8 cellular contexts compared by ENCODE assay signal in the genomic region with DNA sequence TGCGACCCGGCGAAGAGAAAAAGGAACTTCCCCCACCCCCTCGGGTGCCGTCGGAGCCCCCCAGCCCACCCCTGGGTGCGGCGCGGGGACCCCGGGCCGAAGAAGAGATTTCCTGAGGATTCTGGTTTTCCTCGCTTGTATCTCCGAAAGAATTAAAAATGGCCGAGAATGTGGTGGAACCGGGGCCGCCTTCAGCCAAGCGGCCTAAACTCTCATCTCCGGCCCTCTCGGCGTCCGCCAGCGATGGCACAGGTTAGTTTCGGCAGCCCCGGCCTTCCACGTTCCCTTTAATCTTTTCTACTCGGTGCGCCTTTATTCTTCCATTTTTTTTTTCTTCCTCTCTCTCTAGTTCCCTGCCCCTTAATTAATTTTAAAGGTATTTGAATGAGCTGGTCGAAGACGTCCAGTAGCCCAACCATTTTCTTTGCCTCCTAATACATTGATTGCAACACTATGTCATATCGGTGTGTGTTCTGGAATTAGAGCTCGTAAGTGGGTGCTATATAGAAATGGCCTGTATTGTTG. TPM values are rescaled to one million over a fixed set of nuclear protein-coding genes. Genes with fewer than 3 reads are reported as not detected.
DNase-seq lines count a peak whose midpoint lies in the region; ATAC-seq and TF ChIP-seq lines count a peak whose summit lies in the region.

No MANE protein-coding gene starts in this region.

- H3K36me3 ChIP-seq in gastrocnemius medialis = no peaks in the 10 kb centered on the region

- in situ Hi-C loops in gastrocnemius medialis (cut with MboI; ENCODE audit: low sequenced_read_pairs in 4 of 4) = no loop called here

- ATAC-seq in gastrocnemius medialis = no peak
- no peak for ATAC-seq in GM19328 (IDR thresholded peaks at IDR 0.05; ENCODE audit: unreplicated experiment)

- H3K4me1 ChIP-seq in gastrocnemius medialis = peaks cover 36 to 51% of the 10 kb centered on the region in 2 donors

- intact Hi-C loops in gastrocnemius medialis (cut with DNase I; ENCODE audit: low total_unique reads) = loop anchor here (5.0 to 10.0 kb wide), 4 partner anchors 89 to 982 kb away; a partner anchor contains a TSS

- no peaks in the 10 kb centered on the region for H3K27me3 ChIP-seq in gastrocnemius medialis

- no peak for TF ChIP-seq POLR2A in gastrocnemius medialis (IDR thresholded peaks at IDR 0.05)

- DNase-seq in GM20000 (ENCODE audit: low spot score) = peak; percentile 46
- DNase-seq in NOMO-1 treated with dmso at 0.1 percent for 144 hours (lab: John Stamatoyannopoulos, UW; ENCODE audit: unreplicated experiment) = peak; percentile 22
- DNase-seq in astrocyte of the hippocampus (ENCODE audit: low read depth, low spot score) = peak; percentile 53
- DNase-seq in gastrocnemius medialis = peak in 1 of 2 donors; percentile 27
- no peak for DNase-seq in NCI-H1436 treated with DMSO at 0.1 percent for 48 hours (lab: John Stamatoyannopoulos, UW)

- H3K4me3 ChIP-seq in iPS-11a (ENCODE audit: low read depth, low read length) (peak overlapping the region; percentile 88), gastrocnemius medialis (peak overlapping the region; percentile 76 to 97 (median 88))

- H3K27ac ChIP-seq in C4-2B (peak overlapping the region; percentile 98), gastrocnemius medialis (peak overlapping the region; percentile 98 to 100 (median 99))

- TF ChIP-seq CTCF in C4-2B (conservative IDR thresholded peaks at IDR 0.05) (no peak), GM20000 (IDR thresholded peaks at IDR 0.05; ENCODE audit: extremely low read depth, missing control alignments) (no peak), gastrocnemius medialis (IDR thresholded peaks at IDR 0.05 in 4 of 5, conservative IDR thresholded peaks at IDR 0.05 in 1 of 5) (no peak)

- H3K9me3 ChIP-seq in gastrocnemius medialis = no peaks in the 10 kb centered on the region

RNA-seq across cellular contexts. Expression of a gene that starts 0.5 kb away (rescaled TPM):
- 10 to 100 TPM; 29.6 to 53.0 (median 38.0) TPM for total RNA-seq in gastrocnemius medialis
